Comparison of ENCODE assay signal across 22 cellular contexts in genomic region chr17:30427611-30428010, GRCh38.
"Had no signal": no experiment of that assay in that cellular context is flagged by ENCODE, and none has a peak within 500 bp of the region (broad histone marks: within the 10 kb centered on the region; RNA-seq: fewer than 3 reads in every experiment).

No MANE protein-coding gene starts in this region.

- FAIRE-seq: colon, kidney had no signal

- H3K27ac Mint-ChIP-seq: mesothelial cell of epicardium; neural progenitor cell; stimulated activated effector memory CD8-positive, alpha-beta T cell treated with anti-CD3 and anti-CD28 coated beads, Interleukin-12 subunit alpha, Interleukin-12 subunit beta, amount 100 ng/mL, for 72 hours; type B pancreatic cell had no signal

- H3K9me3 Mint-ChIP-seq: mesothelial cell of epicardium; naive B cell; natural killer cell treated with Interleukin-12 subunit alpha and Interleukin-12 subunit beta and Interleukin-15 and Interleukin-18, amount 100 ng/mL, for 72 hours; neural progenitor cell; stimulated activated effector memory CD8-positive, alpha-beta T cell treated with anti-CD3 and anti-CD28 coated beads, Interleukin-12 subunit alpha, Interleukin-12 subunit beta, amount 100 ng/mL, for 72 hours; type B pancreatic cell had no signal

- H3K4me3 Mint-ChIP-seq: mesothelial cell of epicardium; naive B cell; natural killer cell treated with Interleukin-12 subunit alpha and Interleukin-12 subunit beta and Interleukin-15 and Interleukin-18, amount 100 ng/mL, for 72 hours; neural progenitor cell; stimulated activated effector memory CD8-positive, alpha-beta T cell treated with anti-CD3 and anti-CD28 coated beads, Interleukin-12 subunit alpha, Interleukin-12 subunit beta, amount 100 ng/mL, for 72 hours; type B pancreatic cell had no signal

- DNase-seq: dorsolateral prefrontal cortex; effector CD4-positive, alpha-beta T cell; foreskin fibroblast; gastrocnemius medialis; heart left ventricle; kidney; left lung; mesenchymal stem cell; mucosa of descending colon; naive B cell; sigmoid colon; stimulated activated CD4-positive, alpha-beta T cell treated with anti-CD3 and anti-CD28 coated beads, Interleukin-2, amount 100 ng/mL, for 24 hours; stimulated activated CD4-positive, alpha-beta T cell treated with anti-CD3 and anti-CD28 coated beads, Interleukin-4, amount 100 ng/mL, for 24 hours; stimulated activated naive CD4-positive, alpha-beta T cell treated with Interleukin-2 at 50 U/mL for 16 hours; stomach; thyroid gland had no signal

- H3K27me3 Mint-ChIP-seq: naive B cell; natural killer cell treated with Interleukin-12 subunit alpha and Interleukin-12 subunit beta and Interleukin-15 and Interleukin-18, amount 100 ng/mL, for 72 hours; type B pancreatic cell had no signal

- H3K4me1 Mint-ChIP-seq: naive B cell, neural progenitor cell had no signal

- ATAC-seq: gastrocnemius medialis; heart left ventricle; left lung; mucosa of descending colon; natural killer cell treated with Interleukin-12 subunit alpha and Interleukin-12 subunit beta and Interleukin-15 and Interleukin-18, amount 100 ng/mL, for 72 hours; stimulated activated effector memory CD8-positive, alpha-beta T cell treated with anti-CD3 and anti-CD28 coated beads, Interleukin-12 subunit alpha, Interleukin-12 subunit beta, amount 100 ng/mL, for 72 hours had no signal
